ENCODE assay signal across 21 cellular contexts in genomic region chr5:138947780-138948179, GRCh38.
"Had no signal": no experiment of that assay in that cellular context is flagged by ENCODE, and none has a peak within 500 bp of the region (broad histone marks: within the 10 kb centered on the region; RNA-seq: fewer than 3 reads in every experiment).

No MANE protein-coding gene starts in this region.

- H2AFZ ChIP-seq: parathyroid adenoma had no signal

- H3K27ac Mint-ChIP-seq: activated CD4-positive, alpha-beta memory T cell treated with anti-CD3 and anti-CD28 coated beads for 36 hours; activated CD4-positive, alpha-beta T cell treated with anti-CD3 and anti-CD28 coated beads for 36 hours; activated naive CD8-positive, alpha-beta T cell treated with anti-CD3 and anti-CD28 coated beads for 36 hours; activated T-helper 1 cell treated with anti-CD3 and anti-CD28 coated beads, Interleukin-12 subunit alpha, Interleukin-12 subunit beta, Interleukin-2, Interleukin-4 antibody, amounts not matched to agents 30 ng/mL and 10 ng/mL and 1 ng/mL, durations not matched to agents 14 hours and 24 hours and 36 hours; immature natural killer cell; naive B cell; stimulated activated naive B cell treated with anti-CD40 and anti-IgM and Interleukin-4, amounts not matched to agents 10 μg/mL and 1 μg/mL and 100 μg/mL, for 72 hours had no signal

- H3K36me3 ChIP-seq: uterus had no signal

- DNase-seq: activated CD4-positive, alpha-beta memory T cell treated with anti-CD3 and anti-CD28 coated beads for 36 hours; activated CD4-positive, alpha-beta T cell treated with anti-CD3 and anti-CD28 coated beads for 36 hours; activated naive CD4-positive, alpha-beta T cell; activated naive CD8-positive, alpha-beta T cell treated with anti-CD3 and anti-CD28 coated beads for 36 hours; activated T-cell treated with anti-CD3 and anti-CD28 coated beads for 4 hours; amniotic stem cell; cerebellar nuclear complex; effector CD8-positive, alpha-beta T cell; immature natural killer cell; kidney glomerular epithelial cell; mesenchymal stem cell; mucosa of descending colon; naive B cell; stimulated activated naive B cell treated with anti-CD40 and anti-IgM and Interleukin-4, amounts not matched to agents 10 μg/mL and 1 μg/mL and 100 μg/mL, for 72 hours; uterus had no signal

- H3K27me3 ChIP-seq: esophagus muscularis mucosa, gastroesophageal sphincter, spleen, tibial nerve, uterus had no signal

- H3K9me3 ChIP-seq: esophagus muscularis mucosa, gastroesophageal sphincter, mucosa of descending colon, spleen, tibial nerve, uterus had no signal

- H3K9me3 Mint-ChIP-seq: activated CD4-positive, alpha-beta memory T cell treated with anti-CD3 and anti-CD28 coated beads for 36 hours; activated naive CD8-positive, alpha-beta T cell treated with anti-CD3 and anti-CD28 coated beads for 36 hours; activated T-helper 1 cell treated with anti-CD3 and anti-CD28 coated beads, Interleukin-12 subunit alpha, Interleukin-12 subunit beta, Interleukin-2, Interleukin-4 antibody, amounts not matched to agents 30 ng/mL and 10 ng/mL and 1 ng/mL, durations not matched to agents 14 hours and 24 hours and 36 hours; immature natural killer cell; naive B cell; stimulated activated naive B cell treated with anti-CD40 and anti-IgM and Interleukin-4, amounts not matched to agents 10 μg/mL and 1 μg/mL and 100 μg/mL, for 72 hours had no signal

- H3K27ac ChIP-seq: esophagus muscularis mucosa, gastroesophageal sphincter, parathyroid adenoma, spleen, uterus had no signal

- H3K4me3 ChIP-seq: esophagus muscularis mucosa, gastroesophageal sphincter, mucosa of descending colon, spleen, tibial nerve, uterus had no signal

- ATAC-seq: activated CD4-positive, alpha-beta T cell treated with anti-CD3 and anti-CD28 coated beads for 36 hours; gastroesophageal sphincter; mucosa of descending colon; stimulated activated naive B cell treated with anti-CD40 and anti-IgM and Interleukin-4, amounts not matched to agents 10 μg/mL and 1 μg/mL and 100 μg/mL, for 72 hours had no signal

- H3K9ac ChIP-seq: parathyroid adenoma had no signal

- H3K27me3 Mint-ChIP-seq: activated CD4-positive, alpha-beta memory T cell treated with anti-CD3 and anti-CD28 coated beads for 36 hours; activated CD4-positive, alpha-beta T cell treated with anti-CD3 and anti-CD28 coated beads for 36 hours; activated naive CD8-positive, alpha-beta T cell treated with anti-CD3 and anti-CD28 coated beads for 36 hours; naive B cell; stimulated activated naive B cell treated with anti-CD40 and anti-IgM and Interleukin-4, amounts not matched to agents 10 μg/mL and 1 μg/mL and 100 μg/mL, for 72 hours had no signal

- H3K4me3 Mint-ChIP-seq: activated CD4-positive, alpha-beta memory T cell treated with anti-CD3 and anti-CD28 coated beads for 36 hours; activated CD4-positive, alpha-beta T cell treated with anti-CD3 and anti-CD28 coated beads for 36 hours; activated naive CD8-positive, alpha-beta T cell treated with anti-CD3 and anti-CD28 coated beads for 36 hours; activated T-helper 1 cell treated with anti-CD3 and anti-CD28 coated beads, Interleukin-12 subunit alpha, Interleukin-12 subunit beta, Interleukin-2, Interleukin-4 antibody, amounts not matched to agents 30 ng/mL and 10 ng/mL and 1 ng/mL, durations not matched to agents 14 hours and 24 hours and 36 hours; immature natural killer cell; naive B cell; stimulated activated naive B cell treated with anti-CD40 and anti-IgM and Interleukin-4, amounts not matched to agents 10 μg/mL and 1 μg/mL and 100 μg/mL, for 72 hours had no signal
